17 cellular contexts compared by ENCODE assay signal in the genomic region with DNA sequence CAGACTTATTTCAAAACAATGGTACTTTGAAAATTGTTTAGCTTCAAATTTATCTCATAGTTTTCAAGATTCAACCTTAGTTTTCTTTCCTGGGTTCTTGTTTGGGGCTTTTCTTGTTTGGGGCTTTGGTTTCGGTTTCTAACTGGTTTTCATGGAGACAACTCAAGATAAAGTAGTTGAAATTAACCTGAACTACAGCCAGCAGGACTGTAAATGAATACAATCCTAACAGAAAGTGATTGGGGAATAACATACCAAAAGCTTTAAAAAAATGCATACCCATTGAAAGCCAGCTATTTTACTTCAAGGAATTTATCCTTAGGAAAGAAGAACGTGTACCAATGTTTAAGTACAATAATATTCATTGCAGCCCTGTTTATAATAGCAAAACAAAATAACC.
A peak's percentile ranks its signal among the peaks of the same experiment; 100 is the strongest.
DNase-seq lines count a peak whose midpoint lies in the region; ATAC-seq and TF ChIP-seq lines count a peak whose summit lies in the region.
"Had no signal": no experiment of that assay in that cellular context is flagged by ENCODE, and none has a peak within 500 bp of the region (broad histone marks: within the 10 kb centered on the region; RNA-seq: fewer than 3 reads in every experiment).

No MANE protein-coding gene starts in this region.

- POLR2A ChIA-PET in PC-9 (lab: Charles Lee; ENCODE audit: unreplicated experiment), result no interaction called here

- TF ChIP-seq CTCF in PC-9 (conservative IDR thresholded peaks at IDR 0.05) (no peak), chondrocyte (IDR thresholded peaks at IDR 0.05) (no peak), osteoblast (IDR thresholded peaks at IDR 0.05; ENCODE audit: extremely low read depth, low read depth, low read length) (no peak), thyroid gland (IDR thresholded peaks at IDR 0.05) (no peak), Peyer's patch (IDR thresholded peaks at IDR 0.05) (no peak)

- ATAC-seq in HG03342 (IDR thresholded peaks at IDR 0.05; ENCODE audit: unreplicated experiment), result no peak
- no peak for ATAC-seq in HG02885 (IDR thresholded peaks at IDR 0.05; ENCODE audit: poor library complexity, unreplicated experiment)

- H2AFZ ChIP-seq in PC-9, result no peak overlapping the region
- no peak overlapping the region for H2AFZ ChIP-seq in osteoblast (ENCODE audit: low read length)

- peaks cover 3% of the 10 kb centered on the region for H3K27me3 Mint-ChIP-seq in chondrocyte (ENCODE audit: low read depth)

- H3K27ac ChIP-seq in PC-9, result no peak overlapping the region
- no peak overlapping the region for H3K27ac ChIP-seq in osteoblast (ENCODE audit: low read depth, low read length)
- H3K27ac ChIP-seq in thyroid gland, result no peak overlapping the region
- no peak overlapping the region for H3K27ac ChIP-seq in Peyer's patch

- H3F3A ChIP-seq in PC-9 (ENCODE audit: insufficient read depth, low read depth), result no peaks in the 10 kb centered on the region

- no peaks in the 10 kb centered on the region for H3K9me3 Mint-ChIP-seq in chondrocyte (ENCODE audit: low read depth)

- H3K79me2 ChIP-seq in PC-9 (ENCODE audit: low read depth), result no peaks in the 10 kb centered on the region
- H3K79me2 ChIP-seq in osteoblast (ENCODE audit: insufficient read depth, low read length), result no peaks in the 10 kb centered on the region

- H4K20me1 ChIP-seq in PC-9 (ENCODE audit: insufficient read depth) (no peaks in the 10 kb centered on the region), osteoblast (ENCODE audit: insufficient read depth, low read length) (no peaks in the 10 kb centered on the region)

- 43 to 65% methylated on average over 2 of the region's 2 CpGs for WGBS in thyroid gland, 2 donors

- H3K36me3 ChIP-seq in PC-9 (ENCODE audit: low read depth), result no peaks in the 10 kb centered on the region
- H3K36me3 ChIP-seq in osteoblast (ENCODE audit: insufficient read depth, low read length), result no peaks in the 10 kb centered on the region
- no peaks in the 10 kb centered on the region for H3K36me3 ChIP-seq in thyroid gland
- H3K36me3 ChIP-seq in Peyer's patch, result no peaks in the 10 kb centered on the region

- no peaks in the 10 kb centered on the region for H3K9me3 ChIP-seq in PC-9 (ENCODE audit: insufficient read depth, low read depth)
- H3K9me3 ChIP-seq in osteoblast (ENCODE audit: low read depth, low read length), result no peaks in the 10 kb centered on the region
- no peaks in the 10 kb centered on the region for H3K9me3 ChIP-seq in thyroid gland
- H3K9me3 ChIP-seq in Peyer's patch, result no peaks in the 10 kb centered on the region

- H3K4me3 ChIP-seq in PC-9 (no peak overlapping the region), osteoblast (ENCODE audit: insufficient read depth, low read length) (no peak overlapping the region), thyroid gland (replicated peaks in 1 of 3) (no peak overlapping the region), Peyer's patch (no peak overlapping the region)

- intact Hi-C loops in PC-9 (cut with micrococcal nuclease; ENCODE audit: unreplicated experiment) (no loop called here), thyroid gland (cut with DNase I) (no loop called here)

- peak; percentile 9 for DNase-seq in GM03348 (ENCODE audit: low spot score)
- no peak for DNase-seq in PC-9
- no peak for DNase-seq in chondrocyte (ENCODE audit: low spot score)
- DNase-seq in osteoblast (ENCODE audit: insufficient read length, low spot score, missing footprints), result no peak
- no peak for DNase-seq in thyroid gland
- no peak for DNase-seq in Peyer's patch
- DNase-seq: ACHN; Calu3; CD4-positive, CD25-positive, alpha-beta regulatory T cell; GDM1; NCI-H1105 treated with DMSO at 0.1 percent for 48 hours; NCI-H187 treated with DMSO at 0.1 percent for 48 hours; NCI-H2171; NCI-H774; RPMI8226 had no signal

- peak overlapping the region; percentile 8; the same call in 1 of the 2 replicates for H3K4me2 ChIP-seq in PC-9
- peak overlapping the region; percentile 6 for H3K4me2 ChIP-seq in osteoblast (ENCODE audit: insufficient read depth, low read length)

- H3K4me1 ChIP-seq in PC-9 (replicated peaks; ENCODE audit: insufficient read depth), result no peaks in the 10 kb centered on the region
- no peaks in the 10 kb centered on the region for H3K4me1 ChIP-seq in osteoblast (ENCODE audit: insufficient read depth, low read length)
- no peaks in the 10 kb centered on the region for H3K4me1 ChIP-seq in thyroid gland
- peaks cover 0 to 3% (median 0%) of the 10 kb centered on the region in 4 donors for H3K4me1 ChIP-seq in Peyer's patch

- TF ChIP-seq POLR2A in thyroid gland (IDR thresholded peaks at IDR 0.05) (no peak), Peyer's patch (IDR thresholded peaks at IDR 0.05) (no peak)

- H3K27me3 ChIP-seq in PC-9 (ENCODE audit: insufficient read depth, low read depth) (peaks cover 24% of the 10 kb centered on the region), osteoblast (ENCODE audit: insufficient read depth, low read length) (peaks cover 7% of the 10 kb centered on the region), thyroid gland (no peaks in the 10 kb centered on the region), Peyer's patch (no peaks in the 10 kb centered on the region)

- peaks cover 2% of the 10 kb centered on the region for H3K36me3 Mint-ChIP-seq in chondrocyte (ENCODE audit: low read depth)
- H3K36me3 Mint-ChIP-seq: CD4-positive, CD25-positive, alpha-beta regulatory T cell had no signal

- no peak overlapping the region for H3K4me3 Mint-ChIP-seq in chondrocyte (ENCODE audit: unreplicated experiment)
- H3K4me3 Mint-ChIP-seq: CD4-positive, CD25-positive, alpha-beta regulatory T cell had no signal

- no peaks in the 10 kb centered on the region for H3K9me2 ChIP-seq in PC-9 (ENCODE audit: insufficient read depth)

- H3K27ac Mint-ChIP-seq in chondrocyte (ENCODE audit: unreplicated experiment), result peak overlapping the region; percentile 37
- H3K27ac Mint-ChIP-seq: CD4-positive, CD25-positive, alpha-beta regulatory T cell had no signal

- H3K4me1 Mint-ChIP-seq in chondrocyte (ENCODE audit: low read depth), result peaks cover 12% of the 10 kb centered on the region
- H3K4me1 Mint-ChIP-seq: CD4-positive, CD25-positive, alpha-beta regulatory T cell had no signal

- BruUV-seq in PC-9 (replicated peaks; lab: Mats Ljungman, UMichigan), result no TSS peak

- CTCF ChIA-PET in PC-9 (lab: Charles Lee), result no interaction called here
